1 cellular context compared by ENCODE assay signal in the genomic region with DNA sequence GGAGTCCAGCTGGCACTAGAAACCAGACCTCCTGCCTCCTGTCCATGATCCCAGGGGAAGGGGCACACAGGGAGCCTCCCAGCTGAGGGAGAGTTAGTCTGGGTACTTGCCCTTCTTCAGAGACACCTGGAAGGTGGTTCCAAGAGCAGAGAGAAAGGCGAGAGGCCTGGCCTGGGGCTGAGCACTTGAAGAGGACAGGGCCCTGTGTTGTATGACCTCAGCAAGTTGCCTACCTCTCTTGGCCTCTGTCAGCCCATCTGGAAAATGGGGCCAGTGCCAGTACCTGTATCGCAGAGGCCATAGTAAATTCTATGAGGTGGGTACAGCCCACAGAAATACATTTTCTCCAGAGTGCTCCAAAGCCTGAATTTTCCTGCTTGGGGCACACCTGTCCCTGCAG.
TF ChIP-seq lines count a peak whose summit lies in the region.

No MANE protein-coding gene starts in this region.

TF ChIP-seq in HepG2, 621 proteins besides CTCF, POLR2A, EP300 and RAD21:
- TF ChIP-seq, protein P1, sequence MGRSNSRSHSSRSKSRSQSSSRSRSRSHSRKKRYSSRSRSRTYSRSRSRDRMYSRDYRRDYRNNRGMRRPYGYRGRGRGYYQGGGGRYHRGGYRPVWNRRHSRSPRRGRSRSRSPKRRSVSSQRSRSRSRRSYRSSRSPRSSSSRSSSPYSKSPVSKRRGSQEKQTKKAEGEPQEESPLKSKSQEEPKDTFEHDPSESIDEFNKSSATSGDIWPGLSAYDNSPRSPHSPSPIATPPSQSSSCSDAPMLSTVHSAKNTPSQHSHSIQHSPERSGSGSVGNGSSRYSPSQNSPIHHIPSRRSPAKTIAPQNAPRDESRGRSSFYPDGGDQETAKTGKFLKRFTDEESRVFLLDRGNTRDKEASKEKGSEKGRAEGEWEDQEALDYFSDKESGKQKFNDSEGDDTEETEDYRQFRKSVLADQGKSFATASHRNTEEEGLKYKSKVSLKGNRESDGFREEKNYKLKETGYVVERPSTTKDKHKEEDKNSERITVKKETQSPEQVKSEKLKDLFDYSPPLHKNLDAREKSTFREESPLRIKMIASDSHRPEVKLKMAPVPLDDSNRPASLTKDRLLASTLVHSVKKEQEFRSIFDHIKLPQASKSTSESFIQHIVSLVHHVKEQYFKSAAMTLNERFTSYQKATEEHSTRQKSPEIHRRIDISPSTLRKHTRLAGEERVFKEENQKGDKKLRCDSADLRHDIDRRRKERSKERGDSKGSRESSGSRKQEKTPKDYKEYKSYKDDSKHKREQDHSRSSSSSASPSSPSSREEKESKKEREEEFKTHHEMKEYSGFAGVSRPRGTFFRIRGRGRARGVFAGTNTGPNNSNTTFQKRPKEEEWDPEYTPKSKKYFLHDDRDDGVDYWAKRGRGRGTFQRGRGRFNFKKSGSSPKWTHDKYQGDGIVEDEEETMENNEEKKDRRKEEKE (IDR thresholded peaks at IDR 0.05) = no peak
- TF ChIP-seq ZFAT (CRISPR knock-in tag; conservative IDR thresholded peaks at IDR 0.05) = no peak
- TF ChIP-seq ZNF816 (CRISPR knock-in tag; IDR thresholded peaks at IDR 0.05; ENCODE audit: borderline replicate concordance) = no peak
- TF ChIP-seq BRF2 (CRISPR knock-in tag; IDR thresholded peaks at IDR 0.05) = no peak
- no peak for TF ChIP-seq GRHL1 (CRISPR knock-in tag; conservative IDR thresholded peaks at IDR 0.05)
- TF ChIP-seq, protein P2, sequence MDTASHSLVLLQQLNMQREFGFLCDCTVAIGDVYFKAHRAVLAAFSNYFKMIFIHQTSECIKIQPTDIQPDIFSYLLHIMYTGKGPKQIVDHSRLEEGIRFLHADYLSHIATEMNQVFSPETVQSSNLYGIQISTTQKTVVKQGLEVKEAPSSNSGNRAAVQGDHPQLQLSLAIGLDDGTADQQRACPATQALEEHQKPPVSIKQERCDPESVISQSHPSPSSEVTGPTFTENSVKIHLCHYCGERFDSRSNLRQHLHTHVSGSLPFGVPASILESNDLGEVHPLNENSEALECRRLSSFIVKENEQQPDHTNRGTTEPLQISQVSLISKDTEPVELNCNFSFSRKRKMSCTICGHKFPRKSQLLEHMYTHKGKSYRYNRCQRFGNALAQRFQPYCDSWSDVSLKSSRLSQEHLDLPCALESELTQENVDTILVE (CRISPR knock-in tag; IDR thresholded peaks at IDR 0.05) = no peak
- TF ChIP-seq ZNF430 (CRISPR knock-in tag; IDR thresholded peaks at IDR 0.05) = no peak
- TF ChIP-seq PPARG (CRISPR knock-in tag; conservative IDR thresholded peaks at IDR 0.05) = no peak
- TF ChIP-seq ZNF274 (CRISPR knock-in tag; IDR thresholded peaks at IDR 0.05) = no peak
- no peak for TF ChIP-seq ZBTB14 (CRISPR knock-in tag; IDR thresholded peaks at IDR 0.05)
- no peak for TF ChIP-seq BRCA1 (CRISPR knock-in tag; IDR thresholded peaks at IDR 0.05)
- TF ChIP-seq, protein P3, sequence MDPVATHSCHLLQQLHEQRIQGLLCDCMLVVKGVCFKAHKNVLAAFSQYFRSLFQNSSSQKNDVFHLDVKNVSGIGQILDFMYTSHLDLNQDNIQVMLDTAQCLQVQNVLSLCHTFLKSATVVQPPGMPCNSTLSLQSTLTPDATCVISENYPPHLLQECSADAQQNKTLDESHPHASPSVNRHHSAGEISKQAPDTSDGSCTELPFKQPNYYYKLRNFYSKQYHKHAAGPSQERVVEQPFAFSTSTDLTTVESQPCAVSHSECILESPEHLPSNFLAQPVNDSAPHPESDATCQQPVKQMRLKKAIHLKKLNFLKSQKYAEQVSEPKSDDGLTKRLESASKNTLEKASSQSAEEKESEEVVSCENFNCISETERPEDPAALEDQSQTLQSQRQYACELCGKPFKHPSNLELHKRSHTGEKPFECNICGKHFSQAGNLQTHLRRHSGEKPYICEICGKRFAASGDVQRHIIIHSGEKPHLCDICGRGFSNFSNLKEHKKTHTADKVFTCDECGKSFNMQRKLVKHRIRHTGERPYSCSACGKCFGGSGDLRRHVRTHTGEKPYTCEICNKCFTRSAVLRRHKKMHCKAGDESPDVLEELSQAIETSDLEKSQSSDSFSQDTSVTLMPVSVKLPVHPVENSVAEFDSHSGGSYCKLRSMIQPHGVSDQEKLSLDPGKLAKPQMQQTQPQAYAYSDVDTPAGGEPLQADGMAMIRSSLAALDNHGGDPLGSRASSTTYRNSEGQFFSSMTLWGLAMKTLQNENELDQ (CRISPR knock-in tag; IDR thresholded peaks at IDR 0.05; ENCODE audit: borderline replicate concordance) = no peak
- TF ChIP-seq ELF4 (CRISPR knock-in tag; IDR thresholded peaks at IDR 0.05; ENCODE audit: borderline replicate concordance) = no peak
- TF ChIP-seq HNF1B (CRISPR knock-in tag; IDR thresholded peaks at IDR 0.05) = no peak
- no peak for TF ChIP-seq ZFP37 (CRISPR knock-in tag; IDR thresholded peaks at IDR 0.05; ENCODE audit: borderline replicate concordance)
- TF ChIP-seq FOXA3 (CRISPR knock-in tag; IDR thresholded peaks at IDR 0.05) = no peak
- TF ChIP-seq, protein P4, sequence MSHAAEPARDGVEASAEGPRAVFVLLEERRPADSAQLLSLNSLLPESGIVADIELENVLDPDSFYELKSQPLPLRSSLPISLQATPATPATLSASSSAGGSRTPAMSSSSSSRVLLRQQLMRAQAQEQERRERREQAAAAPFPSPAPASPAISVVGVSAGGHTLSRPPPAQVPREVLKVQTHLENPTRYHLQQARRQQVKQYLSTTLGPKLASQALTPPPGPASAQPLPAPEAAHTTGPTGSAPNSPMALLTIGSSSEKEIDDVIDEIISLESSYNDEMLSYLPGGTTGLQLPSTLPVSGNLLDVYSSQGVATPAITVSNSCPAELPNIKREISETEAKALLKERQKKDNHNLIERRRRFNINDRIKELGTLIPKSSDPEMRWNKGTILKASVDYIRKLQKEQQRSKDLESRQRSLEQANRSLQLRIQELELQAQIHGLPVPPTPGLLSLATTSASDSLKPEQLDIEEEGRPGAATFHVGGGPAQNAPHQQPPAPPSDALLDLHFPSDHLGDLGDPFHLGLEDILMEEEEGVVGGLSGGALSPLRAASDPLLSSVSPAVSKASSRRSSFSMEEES (CRISPR knock-in tag; IDR thresholded peaks at IDR 0.05) = no peak
- TF ChIP-seq ZNF562 (CRISPR knock-in tag; IDR thresholded peaks at IDR 0.05; ENCODE audit: borderline replicate concordance) = no peak
